In genomic region chr6:118931436-118931835, GRCh38 we compare ENCODE assay signal across 25 cellular contexts.
"Had no signal": no experiment of that assay in that cellular context is flagged by ENCODE, and none has a peak within 500 bp of the region (broad histone marks: within the 10 kb centered on the region; RNA-seq: fewer than 3 reads in every experiment).

No MANE protein-coding gene starts in this region.

- FAIRE-seq: kidney, pancreas had no signal

- H3K27me3 ChIP-seq: foreskin keratinocyte, hepatocyte, pancreas, right lobe of liver, spleen, tibial artery, upper lobe of left lung, uterus had no signal

- H3K4me3 ChIP-seq: hepatocyte, left ventricle myocardium inferior, lower lobe of right lung, pancreas, psoas muscle, right lobe of liver, spleen, tibial artery, upper lobe of left lung, uterus had no signal

- DNase-seq: erythroblast; kidney; left cardiac atrium; left ventricle myocardium inferior; lower lobe of right lung; mesendoderm; naive B cell; occipital lobe; pancreas; psoas muscle; retina; right lobe of liver; spleen; stimulated activated CD4-positive, alpha-beta T cell treated with anti-CD3 and anti-CD28 coated beads, Interleukin-15, amount 100 ng/mL, for 24 hours; stimulated activated CD4-positive, alpha-beta T cell treated with anti-CD3 and anti-CD28 coated beads, Interleukin-1b, Interleukin-23, amount 100 ng/mL, for 48 hours; stimulated activated CD4-positive, alpha-beta T cell treated with anti-CD3 and anti-CD28 coated beads, Interleukin-4, amount 100 ng/mL, for 24 hours; tibial artery; upper lobe of left lung; uterus had no signal

- H3K9me3 ChIP-seq: left ventricle myocardium inferior, lower lobe of right lung, pancreas, psoas muscle, right lobe of liver, spleen, tibial artery, upper lobe of left lung, uterus had no signal

- H3K36me3 ChIP-seq: uterus had no signal

- H3K4me1 ChIP-seq: uterus had no signal

- H3K27ac Mint-ChIP-seq: dendritic cell treated with granulocyte-macrophage colony-stimulating factor and Interleukin-4, amounts not matched to agents 40 ng/mL and 50 ng/mL, for 4 days; naive B cell; nephron; stimulated activated memory B cell treated with anti-CD40 and anti-IgM and Interleukin-4, amounts not matched to agents 10 μg/mL and 1 μg/mL and 100 μg/mL, for 72 hours; stimulated activated naive CD8-positive, alpha-beta T cell treated with anti-CD3 and anti-CD28 coated beads, Interleukin-15, Interleukin-2, amounts not matched to agents 100 ng/mL and 50 ng/mL, for 24 hours had no signal

- H3K27ac ChIP-seq: foreskin keratinocyte, hepatocyte, left ventricle myocardium inferior, lower lobe of right lung, psoas muscle, right lobe of liver, spleen, tibial artery, upper lobe of left lung, uterus had no signal

- H3K9me3 Mint-ChIP-seq: naive B cell; nephron; stimulated activated memory B cell treated with anti-CD40 and anti-IgM and Interleukin-4, amounts not matched to agents 10 μg/mL and 1 μg/mL and 100 μg/mL, for 72 hours; stimulated activated naive CD8-positive, alpha-beta T cell treated with anti-CD3 and anti-CD28 coated beads, Interleukin-15, Interleukin-2, amounts not matched to agents 100 ng/mL and 50 ng/mL, for 24 hours had no signal

- H3K4me3 Mint-ChIP-seq: dendritic cell treated with granulocyte-macrophage colony-stimulating factor and Interleukin-4, amounts not matched to agents 40 ng/mL and 50 ng/mL, for 4 days; nephron; stimulated activated memory B cell treated with anti-CD40 and anti-IgM and Interleukin-4, amounts not matched to agents 10 μg/mL and 1 μg/mL and 100 μg/mL, for 72 hours; stimulated activated naive CD8-positive, alpha-beta T cell treated with anti-CD3 and anti-CD28 coated beads, Interleukin-15, Interleukin-2, amounts not matched to agents 100 ng/mL and 50 ng/mL, for 24 hours had no signal

- ATAC-seq: foreskin keratinocyte; left cardiac atrium; lower lobe of right lung; pancreas; psoas muscle; right lobe of liver; stimulated activated memory B cell treated with anti-CD40 and anti-IgM and Interleukin-4, amounts not matched to agents 10 μg/mL and 1 μg/mL and 100 μg/mL, for 72 hours had no signal

- H3K27me3 Mint-ChIP-seq: dendritic cell treated with granulocyte-macrophage colony-stimulating factor and Interleukin-4, amounts not matched to agents 40 ng/mL and 50 ng/mL, for 4 days; naive B cell; stimulated activated memory B cell treated with anti-CD40 and anti-IgM and Interleukin-4, amounts not matched to agents 10 μg/mL and 1 μg/mL and 100 μg/mL, for 72 hours; stimulated activated naive CD8-positive, alpha-beta T cell treated with anti-CD3 and anti-CD28 coated beads, Interleukin-15, Interleukin-2, amounts not matched to agents 100 ng/mL and 50 ng/mL, for 24 hours had no signal

- H3K4me2 ChIP-seq: hepatocyte had no signal

- H2AFZ ChIP-seq: hepatocyte had no signal
